Comparison of ENCODE assay signal across 8 cellular contexts in genomic region chr10:29998142-29998808, GRCh38.
DNase-seq lines count a peak whose midpoint lies in the region; ATAC-seq and TF ChIP-seq lines count a peak whose summit lies in the region.

No MANE protein-coding gene starts in this region.

- H3K9me3 ChIP-seq in DND-41 (ENCODE audit: insufficient read depth, low read length, severe bottlenecking): no peaks in the 10 kb centered on the region
- no peaks in the 10 kb centered on the region for H3K9me3 ChIP-seq in SU-DHL-6 (ENCODE audit: insufficient read depth, low read length)

- H3K4me3 Mint-ChIP-seq in activated naive CD8-positive, alpha-beta T cell treated with anti-CD3 and anti-CD28 coated beads for 36 hours: no peak overlapping the region

- H3K4me3 ChIP-seq in DND-41 (ENCODE audit: low read depth in 1 of 2, low read length in 2 of 2) (no peak overlapping the region), SU-DHL-6 (ENCODE audit: insufficient read depth, low read length, poor library complexity, severe bottlenecking) (no peak overlapping the region)

- H3K4me2 ChIP-seq in DND-41 (ENCODE audit: insufficient read depth, low read length) (no peak overlapping the region), SU-DHL-6 (ENCODE audit: low read depth, low read length, poor library complexity, severe bottlenecking) (no peak overlapping the region)

- H3F3A ChIP-seq in SU-DHL-6 (ENCODE audit: insufficient read depth): no peaks in the 10 kb centered on the region

- no peaks in the 10 kb centered on the region for H3K36me3 Mint-ChIP-seq in activated naive CD8-positive, alpha-beta T cell treated with anti-CD3 and anti-CD28 coated beads for 36 hours

- H3K27me3 Mint-ChIP-seq in activated naive CD8-positive, alpha-beta T cell treated with anti-CD3 and anti-CD28 coated beads for 36 hours: peaks cover 76% of the 10 kb centered on the region

- peak; percentile 100 for TF ChIP-seq CTCF in DND-41 (IDR thresholded peaks at IDR 0.05; ENCODE audit: borderline replicate concordance, extremely low read depth, low read length, poor library complexity, severe bottlenecking)
- TF ChIP-seq CTCF in LNCAP (IDR thresholded peaks at IDR 0.05): peak; percentile 100
- TF ChIP-seq CTCF in SU-DHL-6 (IDR thresholded peaks at IDR 0.05; ENCODE audit: insufficient read depth, low read length, poor library complexity, severe bottlenecking): peak; percentile 85

- H3K36me3 ChIP-seq in DND-41 (ENCODE audit: insufficient read depth, low read length) (no peaks in the 10 kb centered on the region), SU-DHL-6 (ENCODE audit: low read length) (no peaks in the 10 kb centered on the region)

- no peak overlapping the region for H3K27ac ChIP-seq in DND-41 (ENCODE audit: low read length)
- H3K27ac ChIP-seq in SU-DHL-6 (ENCODE audit: low read depth, low read length): no peak overlapping the region

- H3K27ac Mint-ChIP-seq in activated naive CD8-positive, alpha-beta T cell treated with anti-CD3 and anti-CD28 coated beads for 36 hours: no peak overlapping the region

- H3K79me2 ChIP-seq in DND-41 (ENCODE audit: insufficient read depth, low read length): no peaks in the 10 kb centered on the region
- no peaks in the 10 kb centered on the region for H3K79me2 ChIP-seq in SU-DHL-6 (ENCODE audit: insufficient read depth, low read length)

- peak; percentile 82 for ATAC-seq in DND-41 (ENCODE audit: insufficient read depth, low read depth)
- peak; percentile 82 for ATAC-seq in GM21529 (IDR thresholded peaks at IDR 0.05; ENCODE audit: unreplicated experiment)

- H3K9me3 Mint-ChIP-seq in activated naive CD8-positive, alpha-beta T cell treated with anti-CD3 and anti-CD28 coated beads for 36 hours: no peaks in the 10 kb centered on the region

- intact Hi-C loops in cardiac septum (cut with DNase I): loop anchor here (2.0 kb wide), 1 partner anchor 243 kb away; no protein-coding TSS in a partner anchor

- no peaks in the 10 kb centered on the region for H3K9me2 ChIP-seq in SU-DHL-6 (replicated peaks; ENCODE audit: insufficient read depth, low read length)

- H3K27me3 ChIP-seq in DND-41 (ENCODE audit: insufficient read depth, low read length, poor library complexity) (no peaks in the 10 kb centered on the region), SU-DHL-6 (ENCODE audit: low read length) (no peaks in the 10 kb centered on the region)

- peaks cover 3% of the 10 kb centered on the region for H3K4me1 Mint-ChIP-seq in activated naive CD8-positive, alpha-beta T cell treated with anti-CD3 and anti-CD28 coated beads for 36 hours

- no peak overlapping the region for H2AFZ ChIP-seq in DND-41 (ENCODE audit: low read depth, low read length)
- no peak overlapping the region for H2AFZ ChIP-seq in SU-DHL-6 (ENCODE audit: low read depth, low read length, severe bottlenecking)

- peaks cover 44% of the 10 kb centered on the region for H3K4me1 ChIP-seq in DND-41 (ENCODE audit: insufficient read depth, low read length)

- H4K20me1 ChIP-seq in DND-41 (ENCODE audit: insufficient read depth, low read length): no peaks in the 10 kb centered on the region
- H4K20me1 ChIP-seq in SU-DHL-6 (ENCODE audit: low read depth, low read length): no peaks in the 10 kb centered on the region

- H3K9ac ChIP-seq in DND-41 (ENCODE audit: low read depth, low read length): no peak overlapping the region
- no peak overlapping the region for H3K9ac ChIP-seq in SU-DHL-6 (ENCODE audit: low read length)

- DNase-seq in DND-41 (peak; percentile 85), cardiac septum (ENCODE audit: low spot score) (peak; percentile 88), pulmonary artery endothelial cell (ENCODE audit: low read depth, low spot score) (peak; percentile 58), mesenteric fat pad (ENCODE audit: low spot score) (no peak)
- DNase-seq in activated naive CD8-positive, alpha-beta T cell treated with anti-CD3 and anti-CD28 coated beads for 36 hours: peak; percentile 67
